In genomic region chr2:128724994-128725393, GRCh38 we compare ENCODE assay signal across 19 cellular contexts.
DNase-seq lines count a peak whose midpoint lies in the region; TF ChIP-seq lines count a peak whose summit lies in the region.
"Had no signal": no experiment of that assay in that cellular context is flagged by ENCODE, and none has a peak within 500 bp of the region (broad histone marks: within the 10 kb centered on the region; RNA-seq: fewer than 3 reads in every experiment).

No MANE protein-coding gene starts in this region.

- H3K36me3 ChIP-seq in breast epithelium (no peaks in the 10 kb centered on the region), Loucy (ENCODE audit: insufficient read depth, low read length) (no peaks in the 10 kb centered on the region)
- H3K36me3 ChIP-seq: BE2C; BLaER1 treated with 17β-estradiol and CSF1 and Interleukin-3, amounts not matched to agents 10 nM and 100 nM had no signal

- H2AFZ ChIP-seq in Loucy (ENCODE audit: low read length) = no peak overlapping the region
- H2AFZ ChIP-seq: GM23338 had no signal

- BruUV-seq in MCF 10A (replicated peaks; lab: Mats Ljungman, UMichigan) = no TSS peak

- no peak overlapping the region for H3K4me3 ChIP-seq in breast epithelium
- H3K4me3 ChIP-seq in Loucy (ENCODE audit: low read length, poor library complexity, severe bottlenecking) = no peak overlapping the region
- H3K4me3 ChIP-seq: A549; BLaER1 treated with 17β-estradiol and CSF1 and Interleukin-3, amounts not matched to agents 10 nM and 100 nM; GM23338 had no signal

- POLR2A ChIA-PET in MCF 10A (lab: Yijun Ruan, JAX) = interaction anchor here (1.5 kb wide), 1 partner anchor 419 kb away, joined by 3 read pairs; no protein-coding TSS in a partner anchor

- H3K27ac Mint-ChIP-seq in MCF 10A (ENCODE audit: low read depth, unreplicated experiment) (peak overlapping the region; percentile 73), osteocyte (ENCODE audit: unreplicated experiment) (no peak overlapping the region)
- H3K27ac Mint-ChIP-seq: CD4-positive, alpha-beta T cell; CD8-positive, alpha-beta memory T cell; GM23338 had no signal

- peak overlapping the region; percentile 74 for H3K9ac ChIP-seq in Loucy (ENCODE audit: low read depth, low read length, poor library complexity, severe bottlenecking)
- H3K9ac ChIP-seq: BLaER1 treated with 17β-estradiol and CSF1 and Interleukin-3, amounts not matched to agents 10 nM and 100 nM had no signal

- intact Hi-C loops in MCF 10A (cut with micrococcal nuclease) (no loop called here), breast epithelium (cut with DNase I; ENCODE audit: low total_unique reads) (no loop called here)

- H3K9me2 ChIP-seq in Loucy (replicated peaks; ENCODE audit: low read depth, low read length) = no peaks in the 10 kb centered on the region

- no peaks in the 10 kb centered on the region for H3K79me2 ChIP-seq in Loucy (ENCODE audit: insufficient read depth, low read length)

- H3K27me3 ChIP-seq in breast epithelium (no peaks in the 10 kb centered on the region), Loucy (ENCODE audit: insufficient read depth, low read length, poor library complexity, severe bottlenecking) (no peaks in the 10 kb centered on the region)
- H3K27me3 ChIP-seq: BE2C; BLaER1 treated with 17β-estradiol and CSF1 and Interleukin-3, amounts not matched to agents 10 nM and 100 nM had no signal

- no peak overlapping the region for H3K4me2 ChIP-seq in Loucy (ENCODE audit: low read depth, low read length, poor library complexity, severe bottlenecking)
- H3K4me2 ChIP-seq: A549, GM23338 had no signal

- H4K20me1 ChIP-seq in Loucy (ENCODE audit: insufficient read depth, low read length, poor library complexity, severe bottlenecking) = no peaks in the 10 kb centered on the region
- H4K20me1 ChIP-seq: BLaER1 treated with 17β-estradiol and CSF1 and Interleukin-3, amounts not matched to agents 10 nM and 100 nM had no signal

- H3K4me3 Mint-ChIP-seq in MCF 10A (ENCODE audit: unreplicated experiment) = no peak overlapping the region
- no peak overlapping the region for H3K4me3 Mint-ChIP-seq in osteocyte (ENCODE audit: unreplicated experiment)
- H3K4me3 Mint-ChIP-seq: CD14-positive monocyte; CD4-positive, alpha-beta T cell; CD8-positive, alpha-beta memory T cell; GM23338; H9 had no signal

- H3K36me3 Mint-ChIP-seq in MCF 10A (ENCODE audit: insufficient read depth, unreplicated experiment) = no peaks in the 10 kb centered on the region
- no peaks in the 10 kb centered on the region for H3K36me3 Mint-ChIP-seq in osteocyte (ENCODE audit: unreplicated experiment)
- H3K36me3 Mint-ChIP-seq: CD14-positive monocyte; CD8-positive, alpha-beta memory T cell had no signal

- CTCF ChIA-PET in MCF 10A (lab: Yijun Ruan, JAX) = interaction anchor here (0.6 to 1.1 kb wide), 4 partner anchors 9 to 419 kb away, joined by 3 to 5 read pairs (median 3); no protein-coding TSS in a partner anchor

- H3K9me3 Mint-ChIP-seq in MCF 10A (ENCODE audit: unreplicated experiment) (peaks cover 14% of the 10 kb centered on the region), osteocyte (ENCODE audit: unreplicated experiment) (peaks cover 19% of the 10 kb centered on the region)

- H3K27me3 Mint-ChIP-seq in MCF 10A (ENCODE audit: insufficient read depth, unreplicated experiment) (no peaks in the 10 kb centered on the region), osteocyte (ENCODE audit: unreplicated experiment) (no peaks in the 10 kb centered on the region)
- H3K27me3 Mint-ChIP-seq: CD4-positive, alpha-beta T cell; CD8-positive, alpha-beta memory T cell had no signal

- H3K9me3 ChIP-seq in breast epithelium (no peaks in the 10 kb centered on the region), Loucy (ENCODE audit: insufficient read depth, low read depth, low read length) (peaks cover 22% of the 10 kb centered on the region; the same call in 1 of the 2 replicates)
- H3K9me3 ChIP-seq: A549, BE2C had no signal

- H3K4me1 ChIP-seq in breast epithelium = no peaks in the 10 kb centered on the region
- peaks cover 64% of the 10 kb centered on the region for H3K4me1 ChIP-seq in Loucy (ENCODE audit: insufficient read depth, low read length, poor library complexity, severe bottlenecking)
- H3K4me1 ChIP-seq: A549, BE2C had no signal

- H3F3A ChIP-seq in Loucy (ENCODE audit: low read depth) = 0 out of 2 replicates have a peak, but pooled peaks cover 4% of the 10 kb centered on the region

- H3K27ac ChIP-seq in breast epithelium = no peak overlapping the region
- H3K27ac ChIP-seq: A549; BLaER1 treated with 17β-estradiol and CSF1 and Interleukin-3, amounts not matched to agents 10 nM and 100 nM had no signal

- DNase-seq in MCF 10A (ENCODE audit: unreplicated experiment) (no peak), breast epithelium (ENCODE audit: low spot score in 2 of 2) (no peak), osteocyte (ENCODE audit: extremely low spot score, unreplicated experiment) (peak; percentile 63), germinal center (ENCODE audit: low spot score) (no peak), NCI-H748 treated with DMSO at 0.1 percent for 48 hours (lab: John Stamatoyannopoulos, UW) (no peak)
- DNase-seq: 8988T; ACHN; AML-193; BE2C; CD4-positive, alpha-beta T cell; CD8-positive, alpha-beta memory T cell; DMS 273 treated with DMSO at 0.1 percent for 48 hours; DMS79; H9 had no signal

- no peak for TF ChIP-seq CTCF in MCF 10A (IDR thresholded peaks at IDR 0.05; ENCODE audit: unreplicated experiment)
- TF ChIP-seq CTCF in breast epithelium (IDR thresholded peaks at IDR 0.05) = no peak
- TF ChIP-seq CTCF in Loucy (conservative IDR thresholded peaks at IDR 0.05; ENCODE audit: low read length) = no peak
- no peak for TF ChIP-seq CTCF in osteocyte (IDR thresholded peaks at IDR 0.05)

- H3K4me1 Mint-ChIP-seq in MCF 10A (ENCODE audit: insufficient read depth, unreplicated experiment) = peaks cover 27% of the 10 kb centered on the region
- peaks cover 4% of the 10 kb centered on the region for H3K4me1 Mint-ChIP-seq in osteocyte (ENCODE audit: unreplicated experiment)
- H3K4me1 Mint-ChIP-seq: CD8-positive, alpha-beta memory T cell had no signal

- no peak for TF ChIP-seq POLR2A in breast epithelium (IDR thresholded peaks at IDR 0.05)
